ENCODE assay signal across 28 cellular contexts in the genomic region with DNA sequence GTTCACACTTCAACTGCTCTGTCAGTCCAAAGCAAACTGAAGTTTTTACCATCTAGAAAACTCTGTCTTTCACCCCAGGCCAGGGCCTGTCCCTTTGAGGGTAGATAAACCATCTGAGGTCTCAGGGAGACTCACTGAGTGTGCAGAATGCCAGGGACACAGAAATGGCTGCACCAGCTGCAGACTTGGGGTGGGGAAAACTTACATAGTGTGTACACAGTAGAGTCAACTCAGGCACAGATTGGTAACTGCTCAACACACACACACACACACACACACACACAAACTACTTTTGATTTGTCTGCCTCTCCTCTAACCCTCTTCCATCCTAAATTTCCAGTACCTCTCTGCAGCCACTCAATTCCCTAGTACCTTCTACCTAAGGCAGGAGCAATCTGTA.
"Had no signal": no experiment of that assay in that cellular context is flagged by ENCODE, and none has a peak within 500 bp of the region (broad histone marks: within the 10 kb centered on the region; RNA-seq: fewer than 3 reads in every experiment).

No MANE protein-coding gene starts in this region.

- ATAC-seq: activated CD4-positive, CD25-positive, alpha-beta regulatory T cell treated with anti-CD3 and anti-CD28 coated beads, Interleukin-2, amount 50 U/mL, for 24 hours; activated CD8-positive, alpha-beta memory T cell treated with anti-CD3 and anti-CD28 coated beads, Interleukin-2, amount 10 ng/mL, durations not matched to agents 7 days and 5 days; activated CD8-positive, alpha-beta T cell treated with anti-CD3 and anti-CD28 coated beads, Interleukin-2, amount 10 ng/mL, durations not matched to agents 7 days and 5 days; activated naive CD4-positive, alpha-beta T cell treated with anti-CD3 and anti-CD28 coated beads, Interleukin-2, amount 50 U/mL, for 72 hours; activated T-cell treated with anti-CD3 and anti-CD28 coated beads, Interleukin-2, amount 50 U/mL, for 72 hours; esophagus mucosa; gastrocnemius medialis; T-helper 17 cell had no signal

- H3K27ac ChIP-seq: ascending aorta, coronary artery, dorsolateral prefrontal cortex, gastrocnemius medialis, WERI-Rb-1 had no signal

- DNase-seq: activated B cell treated with CpG ODN at 0.5 μM for 24 hours; activated CD4-positive, alpha-beta memory T cell treated with anti-CD3 and anti-CD28 coated beads for 36 hours; activated CD4-positive, alpha-beta T cell treated with anti-CD3 and anti-CD28 coated beads for 48 hours; activated CD4-positive, alpha-beta T cell treated with anti-CD3 and anti-CD28 coated beads, Interleukin-2, amount 50 U/mL, for 1 hour; activated CD8-positive, alpha-beta memory T cell treated with anti-CD3 and anti-CD28 coated beads, Interleukin-2, amount 10 ng/mL, durations not matched to agents 7 days and 5 days; activated CD8-positive, alpha-beta memory T cell treated with anti-CD3 and anti-CD28 coated beads, Interleukin-2, amount 50 U/mL, for 4 hours; activated CD8-positive, alpha-beta T cell treated with anti-CD3 and anti-CD28 coated beads, Interleukin-2, amount 10 ng/mL, durations not matched to agents 7 days and 5 days; activated gamma-delta T cell; activated naive CD4-positive, alpha-beta T cell; activated naive CD4-positive, alpha-beta T cell treated with anti-CD3 and anti-CD28 coated beads, Interleukin-2, amount 10 ng/mL, durations not matched to agents 7 days and 5 days; activated naive CD8-positive, alpha-beta T cell treated with anti-CD3 and anti-CD28 coated beads, Interleukin-2, amount 10 ng/mL, durations not matched to agents 7 days and 5 days; activated T-cell treated with anti-CD3 and anti-CD28 coated beads, Interleukin-2, amount 50 U/mL, for 1 hour; activated T-cell treated with anti-CD3 and anti-CD28 coated beads, Interleukin-2, amount 50 U/mL, for 72 hours; dorsolateral prefrontal cortex; effector memory CD4-positive, alpha-beta T cell; endodermal cell; foreskin fibroblast; gastrocnemius medialis; glutamatergic neuron; T-helper 1 cell; T-helper 17 cell; T1000; WERI-Rb-1 had no signal

- H3K36me3 ChIP-seq: ascending aorta, gastrocnemius medialis, WERI-Rb-1 had no signal

- H3K4me3 ChIP-seq: ascending aorta, coronary artery, dorsolateral prefrontal cortex, gastrocnemius medialis had no signal

- H3K9me3 ChIP-seq: ascending aorta, gastrocnemius medialis had no signal

- H3K4me1 ChIP-seq: ascending aorta, gastrocnemius medialis had no signal

- H3K27me3 ChIP-seq: ascending aorta, dorsolateral prefrontal cortex, gastrocnemius medialis had no signal
